In the genomic region with DNA sequence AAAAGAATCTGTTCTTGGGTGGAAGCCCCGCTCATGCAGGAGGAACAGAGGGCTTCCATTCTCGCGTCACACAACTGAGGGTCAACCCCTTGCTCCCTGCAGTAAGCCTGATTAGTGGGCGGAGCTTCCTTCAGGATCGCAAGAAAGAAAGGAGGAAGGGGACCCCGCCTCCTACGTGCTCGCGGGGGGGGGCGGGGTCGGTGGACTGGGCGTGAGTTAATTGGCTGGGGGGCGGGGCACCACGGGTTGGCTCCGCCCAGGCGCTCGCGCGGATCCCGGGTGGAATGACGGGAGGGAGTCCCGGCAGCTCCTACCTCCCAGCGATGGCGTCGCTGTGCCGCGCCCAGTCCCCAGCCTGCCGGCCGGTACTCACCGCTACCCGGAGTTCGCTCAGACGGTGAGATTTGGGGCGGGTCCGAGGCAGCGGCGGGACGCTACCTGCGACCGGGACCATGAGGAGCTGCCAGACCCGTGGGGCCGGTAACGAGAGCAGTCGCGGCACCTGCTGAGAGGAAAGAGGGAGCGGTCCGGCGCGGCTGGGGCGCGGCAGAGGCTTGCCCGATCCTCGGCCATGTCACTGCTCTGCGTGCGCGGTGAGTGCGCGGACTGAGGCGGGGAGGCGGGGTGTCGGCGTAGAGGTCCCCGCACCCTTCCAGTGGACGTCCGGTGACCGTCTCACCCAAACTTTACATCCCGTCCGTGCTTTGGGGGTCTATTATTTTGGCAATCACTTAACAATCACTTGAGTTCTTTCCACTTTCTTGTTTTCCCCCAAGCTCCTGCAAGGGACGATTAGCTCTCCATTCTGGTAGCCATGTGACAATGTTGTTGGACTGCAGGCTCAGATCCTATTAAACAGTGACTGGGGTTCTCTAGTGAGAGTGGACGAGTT, we compare ENCODE assay signal across 8 cellular contexts. TPM values are rescaled to one million over a fixed set of nuclear protein-coding genes. Genes with fewer than 3 reads are reported as not detected.
DNase-seq lines count a peak whose midpoint lies in the region; ATAC-seq and TF ChIP-seq lines count a peak whose summit lies in the region.

A gene (plus strand): TSS at position 297 of the 892 bp plus-strand sequence. CDS start 275 bp downstream, at position 572.

- H3K4me1 ChIP-seq in duodenal mucosa (ENCODE audit: control insufficient read depth in 1 of 2, insufficient read depth in 2 of 2, low read length in 2 of 2) (peaks cover 10 to 15% of the 10 kb centered on the region in 2 donors), liver (ENCODE audit: control insufficient read depth in 4 of 4, insufficient read depth in 4 of 4, low read length in 3 of 4) (peaks cover 0 to 20% (median 6%) of the 10 kb centered on the region in 4 donors)

- H3K9me3 ChIP-seq in duodenal mucosa (ENCODE audit: control insufficient read depth in 1 of 2, low read length in 2 of 2) (no peaks in the 10 kb centered on the region), liver (ENCODE audit: control insufficient read depth in 4 of 4, low read length in 3 of 4) (no peaks in the 10 kb centered on the region)

- ATAC-seq in GM18909 (IDR thresholded peaks at IDR 0.05; ENCODE audit: poor library complexity, unreplicated experiment) (peak; percentile 54), HG03439 (IDR thresholded peaks at IDR 0.05; ENCODE audit: unreplicated experiment) (peak; percentile 75)
- peak; percentile 92 for ATAC-seq in activated CD8-positive, alpha-beta T cell treated with anti-CD3 and anti-CD28 coated beads for 36 hours

- H3K27me3 ChIP-seq in duodenal mucosa (ENCODE audit: control insufficient read depth in 1 of 2, insufficient read depth in 2 of 2, low read length in 2 of 2): no peaks in the 10 kb centered on the region
- H3K27me3 ChIP-seq in liver (ENCODE audit: control insufficient read depth in 4 of 4, insufficient read depth in 4 of 4, low read length in 3 of 4): no peaks in the 10 kb centered on the region

- peaks cover 16% of the 10 kb centered on the region for H3K27me3 Mint-ChIP-seq in activated CD8-positive, alpha-beta T cell treated with anti-CD3 and anti-CD28 coated beads for 36 hours

- intact Hi-C loops in activated CD8-positive, alpha-beta T cell treated with anti-CD3 and anti-CD28 coated beads for 36 hours (cut with micrococcal nuclease): no loop called here

- H3K4me1 Mint-ChIP-seq in activated CD8-positive, alpha-beta T cell treated with anti-CD3 and anti-CD28 coated beads for 36 hours (ENCODE audit: low read depth): peaks cover 17% of the 10 kb centered on the region

- H3K9me3 Mint-ChIP-seq in activated CD8-positive, alpha-beta T cell treated with anti-CD3 and anti-CD28 coated beads for 36 hours: no peaks in the 10 kb centered on the region

- no peak for TF ChIP-seq CTCF in activated CD8-positive, alpha-beta T cell treated with anti-CD3 and anti-CD28 coated beads for 36 hours (IDR thresholded peaks at IDR 0.05)
- TF ChIP-seq CTCF in liver (IDR thresholded peaks at IDR 0.05; ENCODE audit: low read depth, low read length, missing input control): no peak

- peak within 1 kb of the TSS; percentile 77 to 90 for H3K9ac ChIP-seq in duodenal mucosa (ENCODE audit: low read depth in 1 of 2, low read length in 2 of 2)
- peak within 1 kb of the TSS; percentile 80 to 81 for H3K9ac ChIP-seq in liver (ENCODE audit: low read depth in 1 of 2, low read length in 2 of 2)

- H3K36me3 ChIP-seq in duodenal mucosa (ENCODE audit: control insufficient read depth in 1 of 2, insufficient read depth in 2 of 2, low read length in 2 of 2) (no peaks in the 10 kb centered on the region), liver (ENCODE audit: control insufficient read depth in 4 of 4, insufficient read depth in 3 of 4, low read depth in 1 of 4, low read length in 3 of 4) (no peaks in the 10 kb centered on the region)

- CTCF ChIA-PET in activated CD8-positive, alpha-beta T cell treated with anti-CD3 and anti-CD28 coated beads for 36 hours (lab: Charles Lee): interaction anchor here (0.8 to 2.9 kb wide), 4 partner anchors 45 to 262 kb away, joined by 3 to 11 read pairs (median 4); a partner anchor contains a TSS

- DNase-seq in 8988T (peak; percentile 94), NCI-H69 (lab: John Stamatoyannopoulos, UW) (peak; percentile 99)
- peak; percentile 79 for DNase-seq in activated CD8-positive, alpha-beta T cell treated with anti-CD3 and anti-CD28 coated beads for 36 hours
- peak; percentile 64 to 76 for DNase-seq in stimulated activated CD4-positive, alpha-beta T cell treated with anti-CD3 and anti-CD28 coated beads, Interleukin-2, amount 100 ng/mL, for 48 hours

- H3K36me3 Mint-ChIP-seq in activated CD8-positive, alpha-beta T cell treated with anti-CD3 and anti-CD28 coated beads for 36 hours (ENCODE audit: low read depth): no peaks in the 10 kb centered on the region

- TF ChIP-seq RAD21 in liver (IDR thresholded peaks at IDR 0.05): peak; percentile 19 to 31

- H3K4me3 Mint-ChIP-seq in activated CD8-positive, alpha-beta T cell treated with anti-CD3 and anti-CD28 coated beads for 36 hours: peak within 1 kb of the TSS; percentile 87

- H3K4me3 ChIP-seq in duodenal mucosa (ENCODE audit: low read depth in 1 of 2, low read length in 2 of 2) (peak within 1 kb of the TSS; percentile 80 to 84), liver (ENCODE audit: low read depth in 1 of 3, low read length in 3 of 3) (peak within 1 kb of the TSS; percentile 72 to 95 (median 89))

- H3K27ac Mint-ChIP-seq in activated CD8-positive, alpha-beta T cell treated with anti-CD3 and anti-CD28 coated beads for 36 hours: no peak within 1 kb of the TSS

- POLR2A ChIA-PET in activated CD8-positive, alpha-beta T cell treated with anti-CD3 and anti-CD28 coated beads for 36 hours (lab: Charles Lee): interaction anchor here (0.6 to 0.8 kb wide), 2 partner anchors 10 to 477 kb away, joined by 3 read pairs; no protein-coding TSS in a partner anchor

- whole genome bisulfite sequencing in liver: under 1% methylated on average over 70 of the region's 70 CpGs

- H3K27ac ChIP-seq in duodenal mucosa (ENCODE audit: low read depth, low read length): peak within 1 kb of the TSS; percentile 96
- peak within 1 kb of the TSS; percentile 93 to 98 for H3K27ac ChIP-seq in liver (ENCODE audit: low read depth in 1 of 2, low read length in 2 of 2)

TF ChIP-seq in liver, 16 proteins besides CTCF, POLR2A, EP300 and RAD21 (continues in another document):
- TF ChIP-seq SP1 (IDR thresholded peaks at IDR 0.05) (peak; percentile 71), GABPA (IDR thresholded peaks at IDR 0.05 in 1 of 2, conservative IDR thresholded peaks at IDR 0.05 in 1 of 2) (no peak), FOXA1 (IDR thresholded peaks at IDR 0.05) (peak; percentile 18), HNF4A (conservative IDR thresholded peaks at IDR 0.05) (peak; percentile 33 to 56), RXRA (IDR thresholded peaks at IDR 0.05) (peak; percentile 46 to 58), JUND (IDR thresholded peaks at IDR 0.05) (peak; percentile 27 to 46), FOXA2 (IDR thresholded peaks at IDR 0.05) (peak; percentile 25), EGR1 (IDR thresholded peaks at IDR 0.05; ENCODE audit: low read depth in 2 of 2) (peak in 1 of 2 donors; percentile 31), YY1 (IDR thresholded peaks at IDR 0.05) (peak; percentile 98), HNF4G (IDR thresholded peaks at IDR 0.05) (no peak), NR2F2 (IDR thresholded peaks at IDR 0.05) (peak; percentile 78)
- TF ChIP-seq, protein P1, sequence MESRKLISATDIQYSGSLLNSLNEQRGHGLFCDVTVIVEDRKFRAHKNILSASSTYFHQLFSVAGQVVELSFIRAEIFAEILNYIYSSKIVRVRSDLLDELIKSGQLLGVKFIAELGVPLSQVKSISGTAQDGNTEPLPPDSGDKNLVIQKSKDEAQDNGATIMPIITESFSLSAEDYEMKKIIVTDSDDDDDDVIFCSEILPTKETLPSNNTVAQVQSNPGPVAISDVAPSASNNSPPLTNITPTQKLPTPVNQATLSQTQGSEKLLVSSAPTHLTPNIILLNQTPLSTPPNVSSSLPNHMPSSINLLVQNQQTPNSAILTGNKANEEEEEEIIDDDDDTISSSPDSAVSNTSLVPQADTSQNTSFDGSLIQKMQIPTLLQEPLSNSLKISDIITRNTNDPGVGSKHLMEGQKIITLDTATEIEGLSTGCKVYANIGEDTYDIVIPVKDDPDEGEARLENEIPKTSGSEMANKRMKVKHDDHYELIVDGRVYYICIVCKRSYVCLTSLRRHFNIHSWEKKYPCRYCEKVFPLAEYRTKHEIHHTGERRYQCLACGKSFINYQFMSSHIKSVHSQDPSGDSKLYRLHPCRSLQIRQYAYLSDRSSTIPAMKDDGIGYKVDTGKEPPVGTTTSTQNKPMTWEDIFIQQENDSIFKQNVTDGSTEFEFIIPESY (IDR thresholded peaks at IDR 0.05): no peak
- TF ChIP-seq, protein P2, sequence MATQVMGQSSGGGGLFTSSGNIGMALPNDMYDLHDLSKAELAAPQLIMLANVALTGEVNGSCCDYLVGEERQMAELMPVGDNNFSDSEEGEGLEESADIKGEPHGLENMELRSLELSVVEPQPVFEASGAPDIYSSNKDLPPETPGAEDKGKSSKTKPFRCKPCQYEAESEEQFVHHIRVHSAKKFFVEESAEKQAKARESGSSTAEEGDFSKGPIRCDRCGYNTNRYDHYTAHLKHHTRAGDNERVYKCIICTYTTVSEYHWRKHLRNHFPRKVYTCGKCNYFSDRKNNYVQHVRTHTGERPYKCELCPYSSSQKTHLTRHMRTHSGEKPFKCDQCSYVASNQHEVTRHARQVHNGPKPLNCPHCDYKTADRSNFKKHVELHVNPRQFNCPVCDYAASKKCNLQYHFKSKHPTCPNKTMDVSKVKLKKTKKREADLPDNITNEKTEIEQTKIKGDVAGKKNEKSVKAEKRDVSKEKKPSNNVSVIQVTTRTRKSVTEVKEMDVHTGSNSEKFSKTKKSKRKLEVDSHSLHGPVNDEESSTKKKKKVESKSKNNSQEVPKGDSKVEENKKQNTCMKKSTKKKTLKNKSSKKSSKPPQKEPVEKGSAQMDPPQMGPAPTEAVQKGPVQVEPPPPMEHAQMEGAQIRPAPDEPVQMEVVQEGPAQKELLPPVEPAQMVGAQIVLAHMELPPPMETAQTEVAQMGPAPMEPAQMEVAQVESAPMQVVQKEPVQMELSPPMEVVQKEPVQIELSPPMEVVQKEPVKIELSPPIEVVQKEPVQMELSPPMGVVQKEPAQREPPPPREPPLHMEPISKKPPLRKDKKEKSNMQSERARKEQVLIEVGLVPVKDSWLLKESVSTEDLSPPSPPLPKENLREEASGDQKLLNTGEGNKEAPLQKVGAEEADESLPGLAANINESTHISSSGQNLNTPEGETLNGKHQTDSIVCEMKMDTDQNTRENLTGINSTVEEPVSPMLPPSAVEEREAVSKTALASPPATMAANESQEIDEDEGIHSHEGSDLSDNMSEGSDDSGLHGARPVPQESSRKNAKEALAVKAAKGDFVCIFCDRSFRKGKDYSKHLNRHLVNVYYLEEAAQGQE (IDR thresholded peaks at IDR 0.05): peak; percentile 81
- TF ChIP-seq, protein P3, sequence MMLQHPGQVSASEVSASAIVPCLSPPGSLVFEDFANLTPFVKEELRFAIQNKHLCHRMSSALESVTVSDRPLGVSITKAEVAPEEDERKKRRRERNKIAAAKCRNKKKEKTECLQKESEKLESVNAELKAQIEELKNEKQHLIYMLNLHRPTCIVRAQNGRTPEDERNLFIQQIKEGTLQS (IDR thresholded peaks at IDR 0.05): no peak

RNA-seq across cellular contexts. Expression of the gene that starts here (rescaled TPM):
- 1 to 10 TPM; 1.3 to 1.9 TPM for total RNA-seq in activated CD8-positive, alpha-beta T cell treated with anti-CD3 and anti-CD28 coated beads for 36 hours
- 10 to 100 TPM; 12.5 to 25.7 TPM for total RNA-seq in liver
- 10 to 100 TPM in 1 of 2 donors, 1 to 10 TPM in 1; 5.5 to 11.4 TPM for polyA plus RNA-seq in liver

Comparison
In these comparisons a context has a peak if more than half of its experiments do, and no peak if none do; other contexts are left out.
1. Peak in every context shown above with its lines: DNase-seq, ATAC-seq, H3K4me3 ChIP-seq and H3K27ac ChIP-seq.
2. RNA of the gene that starts here (total RNA-seq): 12.5 to 25.7 TPM in liver; 1.3 to 1.9 TPM in activated CD8-positive, alpha-beta T cell treated with anti-CD3 and anti-CD28 coated beads for 36 hours; every median in the first group is over 4 times any median in the second.